In the genomic region with DNA sequence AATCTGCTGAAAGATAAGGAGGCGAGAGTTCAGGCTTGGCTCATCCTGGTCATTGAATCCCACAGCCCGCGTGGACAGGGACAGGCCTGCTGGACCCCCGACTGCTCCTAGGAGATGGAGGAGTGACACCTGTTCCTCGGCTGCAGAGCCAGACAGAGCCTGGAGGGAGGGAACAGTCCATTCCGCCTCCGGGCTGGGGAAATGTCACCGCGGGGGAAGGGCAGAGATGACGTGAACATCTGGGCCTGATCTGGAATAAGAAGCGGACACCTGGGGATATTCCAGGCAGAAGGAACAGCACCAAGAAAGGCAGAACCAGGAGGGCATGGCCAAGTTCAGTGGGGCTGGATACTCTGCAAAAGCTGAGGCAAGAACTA, we compare ENCODE assay signal across 9 cellular contexts. TPM values are rescaled to one million over a fixed set of nuclear protein-coding genes. Genes with fewer than 3 reads are reported as not detected.
A peak's percentile ranks its signal among the peaks of the same experiment; 100 is the strongest.
DNase-seq lines count a peak whose midpoint lies in the region; ATAC-seq and TF ChIP-seq lines count a peak whose summit lies in the region.
"Had no signal": no experiment of that assay in that cellular context is flagged by ENCODE, and none has a peak within 500 bp of the region (broad histone marks: within the 10 kb centered on the region; RNA-seq: fewer than 3 reads in every experiment).

No MANE protein-coding gene starts in this region.

- peak overlapping the region; percentile 64 for H2AFZ ChIP-seq in neuronal stem cell (ENCODE audit: low read length)

- TF ChIP-seq CTCF in Caco-2 (IDR thresholded peaks at IDR 0.05; ENCODE audit: insufficient read depth in 1 of 2, low read depth in 1 of 2, low read length in 1 of 2, severe bottlenecking in 1 of 2, unreplicated experiment in 1 of 2) (no peak), LNCaP clone FGC (IDR thresholded peaks at IDR 0.05; ENCODE audit: control insufficient read depth, extremely low read depth, insufficient read depth) (no peak), colonic mucosa (IDR thresholded peaks at IDR 0.05) (no peak)

- POLR2A ChIA-PET in Caco-2 (lab: Charles Lee) = no interaction called here

- no peak for DNase-seq in Caco-2
- peak; percentile 37 for DNase-seq in LNCaP clone FGC (ENCODE audit: low read depth)
- DNase-seq in colonic mucosa = no peak
- no peak for DNase-seq in neuronal stem cell (ENCODE audit: low spot score)
- DNase-seq in NCI-H2107 (lab: John Stamatoyannopoulos, UW) = no peak
- DNase-seq in activated gamma-delta T cell treated with Interleukin-2 at 50 U/mL for 16 hours = no peak
- DNase-seq: NCI-H2029 treated with DMSO at 0.1 percent for 48 hours had no signal

- no peak overlapping the region for H4K8ac ChIP-seq in neuronal stem cell (ENCODE audit: low read depth, low read length)

- H4K91ac ChIP-seq in neuronal stem cell (ENCODE audit: low read depth, low read length, poor library complexity) = no peak overlapping the region

- H3K4ac ChIP-seq in neuronal stem cell (ENCODE audit: low read length) = no peak overlapping the region

- H3K79me1 ChIP-seq in neuronal stem cell (ENCODE audit: low read depth, low read length) = peaks cover 12% of the 10 kb centered on the region

- H3K9me3 ChIP-seq in Caco-2 (no peaks in the 10 kb centered on the region), colonic mucosa (no peaks in the 10 kb centered on the region), neuronal stem cell (replicated peaks in 1 of 2; ENCODE audit: control insufficient read depth in 2 of 2, insufficient read depth in 1 of 2, low read depth in 1 of 2, low read length in 2 of 2) (no peaks in the 10 kb centered on the region)

- H3K4me3 ChIP-seq in Caco-2 (ENCODE audit: low read depth, low read length) (0 out of 2 replicates have a peak overlapping the region, but pooled peaks have one; percentile 80), LNCaP clone FGC (ENCODE audit: low read depth, low read length) (peak overlapping the region; percentile 72), colonic mucosa (peak overlapping the region; percentile 61), neuronal stem cell (ENCODE audit: low read length in 2 of 2) (no peak overlapping the region)

- no peak overlapping the region for H3K27ac Mint-ChIP-seq in Caco-2 (ENCODE audit: unreplicated experiment)

- no peak overlapping the region for H2BK120ac ChIP-seq in neuronal stem cell (ENCODE audit: low read depth, low read length)

- BruUV-seq in Caco-2 (replicated peaks; lab: Mats Ljungman, UMichigan) = no TSS peak

- H3K14ac ChIP-seq in neuronal stem cell (ENCODE audit: low read length) = no peak overlapping the region

- H3K36me3 ChIP-seq in Caco-2 (ENCODE audit: control insufficient read depth, insufficient read depth, low read length) (no peaks in the 10 kb centered on the region; the same call in 1 of the 2 replicates), colonic mucosa (no peaks in the 10 kb centered on the region), neuronal stem cell (replicated peaks in 1 of 2; ENCODE audit: control insufficient read depth in 2 of 2, insufficient read depth in 2 of 2, low read length in 2 of 2) (no peaks in the 10 kb centered on the region)

- H3K4me1 ChIP-seq in Caco-2 = peaks cover 9% of the 10 kb centered on the region
- no peaks in the 10 kb centered on the region for H3K4me1 ChIP-seq in colonic mucosa
- H3K4me1 ChIP-seq in neuronal stem cell (ENCODE audit: control insufficient read depth in 2 of 2, insufficient read depth in 1 of 2, low read depth in 1 of 2, low read length in 2 of 2) = peaks cover 7 to 9% of the 10 kb centered on the region in 2 donors

- peak overlapping the region; percentile 90 to 97 for H3K9ac ChIP-seq in colonic mucosa (ENCODE audit: low read depth in 2 of 2, low read length in 2 of 2)
- H3K9ac ChIP-seq in neuronal stem cell (ENCODE audit: low read depth, low read length, poor library complexity) = peak overlapping the region; percentile 7

- H3K4me2 ChIP-seq in neuronal stem cell (ENCODE audit: insufficient read depth, low read length, poor library complexity, severe bottlenecking) = no peak overlapping the region

- no peak overlapping the region for H3K18ac ChIP-seq in neuronal stem cell (ENCODE audit: low read length)

- intact Hi-C loops in Caco-2 (cut with micrococcal nuclease; ENCODE audit: unreplicated experiment) (no loop called here), colonic mucosa (cut with DNase I) (no loop called here)

- H3K23ac ChIP-seq in neuronal stem cell (ENCODE audit: low read depth, low read length, poor library complexity) = no peak overlapping the region

- peak overlapping the region; percentile 87 for H3K4me3 Mint-ChIP-seq in Caco-2 (ENCODE audit: unreplicated experiment)

- H3K36me3 Mint-ChIP-seq in Caco-2 (ENCODE audit: insufficient read depth, unreplicated experiment) = peaks cover 12% of the 10 kb centered on the region

- ATAC-seq in HG03469 (IDR thresholded peaks at IDR 0.05; ENCODE audit: unreplicated experiment) = no peak
- ATAC-seq in HG02970 (IDR thresholded peaks at IDR 0.05; ENCODE audit: low FRiP score, unreplicated experiment) = no peak

- H2BK15ac ChIP-seq in neuronal stem cell (ENCODE audit: low read length) = no peak overlapping the region

- H3K27ac ChIP-seq in colonic mucosa (peak overlapping the region; percentile 93), neuronal stem cell (replicated peaks; ENCODE audit: low read length) (no peak overlapping the region)

- no peak overlapping the region for H2BK12ac ChIP-seq in neuronal stem cell (ENCODE audit: low read length)

- peak overlapping the region; percentile 40 for H2AK5ac ChIP-seq in neuronal stem cell (ENCODE audit: low read depth, low read length)

- H3K27me3 ChIP-seq in Caco-2 (replicated peaks; ENCODE audit: control insufficient read depth, insufficient read depth, low read length) (no peaks in the 10 kb centered on the region), colonic mucosa (no peaks in the 10 kb centered on the region), neuronal stem cell (ENCODE audit: control insufficient read depth in 3 of 3, insufficient read depth in 3 of 3, low read depth in 1 of 3, low read length in 3 of 3) (no peaks in the 10 kb centered on the region)

- WGBS in neuronal stem cell (ENCODE audit: extremely low coverage in 2 of 2, insufficient read length in 2 of 2, insufficient replicate concordance in 1 of 2), 2 donors = no CpG with 5 or more reads among the region's 11 CpGs

- H3K27me3 Mint-ChIP-seq in Caco-2 (ENCODE audit: insufficient read depth, unreplicated experiment) = no peaks in the 10 kb centered on the region

- H2BK5ac ChIP-seq in neuronal stem cell (ENCODE audit: low read length) = no peak overlapping the region

- H3K4me1 Mint-ChIP-seq in Caco-2 (ENCODE audit: low read depth, unreplicated experiment) = peaks cover 1% of the 10 kb centered on the region

- CTCF ChIA-PET in Caco-2 (lab: Charles Lee) = interaction anchor here (0.5 kb wide), 1 partner anchor 36 kb away, joined by 3 read pairs; no protein-coding TSS in a partner anchor

- H3K9me3 Mint-ChIP-seq in Caco-2 (ENCODE audit: unreplicated experiment) = no peaks in the 10 kb centered on the region

RNA-seq across cellular contexts. Expression of a gene that starts 1.5 kb away (rescaled TPM):
- 6.9 and 8.1 TPM in 2 replicates for total RNA-seq in Caco-2 (2022)
- 10 to 100 TPM in 1 of 2 donors, 1 to 10 TPM in 1; 8.7 to 11.9 TPM for total RNA-seq in colonic mucosa
- 6.9 TPM for polyA plus RNA-seq in neuronal stem cell (2013, experiment 1 of 2)
- 6.8 TPM for polyA plus RNA-seq in neuronal stem cell (2013, experiment 2 of 2)

RNA-seq across cellular contexts. Expression of a gene that starts 6.8 kb away (rescaled TPM):
- total RNA-seq in Caco-2 (2022) (30.3 and 30.6 TPM in 2 replicates), colonic mucosa (10 to 100 TPM; 58.6 to 63.2 TPM)
- 48.2 TPM for polyA plus RNA-seq in neuronal stem cell (2013, experiment 1 of 2)
- polyA plus RNA-seq in neuronal stem cell (2013, experiment 2 of 2) = 46.8 TPM

RNA-seq across cellular contexts. Expression of a gene that starts 25.0 kb away (rescaled TPM):
- total RNA-seq in Caco-2 (2022) (8.5 and 10.9 TPM in 2 replicates), colonic mucosa (10 to 100 TPM in 1 of 2 donors, 1 to 10 TPM in 1; 9.0 to 11.1 TPM)
- polyA plus RNA-seq in neuronal stem cell (2013, experiment 1 of 2) = 7.9 TPM
- polyA plus RNA-seq in neuronal stem cell (2013, experiment 2 of 2) = 8.0 TPM

RNA-seq across cellular contexts. Expression of a gene that starts 38.4 kb away (rescaled TPM):
- total RNA-seq in Caco-2 (2022) (6.2 and 10.0 TPM in 2 replicates), colonic mucosa (10 to 100 TPM; 13.1 to 14.3 TPM)
- 6.6 TPM for polyA plus RNA-seq in neuronal stem cell (2013, experiment 1 of 2)
- polyA plus RNA-seq in neuronal stem cell (2013, experiment 2 of 2) = 7.2 TPM

RNA-seq across cellular contexts. Expression of a gene that starts 52.4 kb away (rescaled TPM):
- total RNA-seq in Caco-2 (2022) (13.5 and 13.6 TPM in 2 replicates), colonic mucosa (10 to 100 TPM; 12.7 to 13.3 TPM)
- 12.5 TPM for polyA plus RNA-seq in neuronal stem cell (2013, experiment 1 of 2)
- polyA plus RNA-seq in neuronal stem cell (2013, experiment 2 of 2) = 12.6 TPM

Comparison
In these comparisons a context has a peak if more than half of its experiments do, and no peak if none do; other contexts are left out.
1. H3K4me3 ChIP-seq: peak in Caco-2 (single experiment), LNCaP clone FGC (single experiment) and colonic mucosa (single experiment); none in neuronal stem cell (0 of 2).